ENCODE assay signal across 17 cellular contexts in genomic region chr16:16020291-16020690, GRCh38.
DNase-seq lines count a peak whose midpoint lies in the region; ATAC-seq, FAIRE-seq and TF ChIP-seq lines count a peak whose summit lies in the region.
"Had no signal": no experiment of that assay in that cellular context is flagged by ENCODE, and none has a peak within 500 bp of the region (broad histone marks: within the 10 kb centered on the region; RNA-seq: fewer than 3 reads in every experiment).

No MANE protein-coding gene starts in this region.

- peaks cover 7% of the 10 kb centered on the region for H3K27me3 Mint-ChIP-seq in endothelial cell (ENCODE audit: unreplicated experiment)
- H3K27me3 Mint-ChIP-seq: CD4-positive, alpha-beta T cell had no signal

- H3K4me2 ChIP-seq in HepG2 (ENCODE audit: low read depth, low read length): no peak overlapping the region
- peak overlapping the region; percentile 63 for H3K4me2 ChIP-seq in PC-9

- no peaks in the 10 kb centered on the region for H3K79me2 ChIP-seq in HepG2 (ENCODE audit: insufficient read depth, low read length)
- H3K79me2 ChIP-seq in PC-9 (ENCODE audit: low read depth): peaks cover 86% of the 10 kb centered on the region

- POLR2A ChIA-PET in HepG2 (lab: Yijun Ruan, JAX) (no interaction called here), PC-9 (lab: Charles Lee; ENCODE audit: unreplicated experiment) (interaction anchor here (0.6 kb wide), 2 partner anchors 21 to 22 kb away, joined by 3 to 16 read pairs; no protein-coding TSS in a partner anchor)

- peaks cover 73% of the 10 kb centered on the region for H3F3A ChIP-seq in PC-9 (ENCODE audit: insufficient read depth, low read depth)

- H3K4me1 ChIP-seq in HepG2 (ENCODE audit: insufficient read depth, low read length): peaks cover 31% of the 10 kb centered on the region
- peaks cover 0 to 9% (median 0%) of the 10 kb centered on the region in 4 donors for H3K4me1 ChIP-seq in right lobe of liver
- H3K4me1 ChIP-seq in PC-9 (replicated peaks; ENCODE audit: insufficient read depth): peaks cover 89% of the 10 kb centered on the region

- in situ Hi-C loops in HepG2 (cut with HindIII; ENCODE audit: extremely low pct_ligation_motif_present, low pct_unique_long_range_greater_than_20kb): no loop called here

- peaks cover 10% of the 10 kb centered on the region for H3K36me3 Mint-ChIP-seq in endothelial cell (ENCODE audit: low read depth, unreplicated experiment)

- H3K9me3 ChIP-seq in HepG2 (ENCODE audit: low read length) (no peaks in the 10 kb centered on the region), right lobe of liver (no peaks in the 10 kb centered on the region), PC-9 (ENCODE audit: insufficient read depth, low read depth) (no peaks in the 10 kb centered on the region)

- H3K27me3 ChIP-seq in HepG2 (ENCODE audit: control insufficient read depth in 1 of 2, insufficient read depth in 2 of 2, low read length in 2 of 2): no peaks in the 10 kb centered on the region
- H3K27me3 ChIP-seq in right lobe of liver: no peaks in the 10 kb centered on the region
- no peaks in the 10 kb centered on the region for H3K27me3 ChIP-seq in PC-9 (ENCODE audit: insufficient read depth, low read depth)

- no peak for TF ChIP-seq CTCF in HepG2 (CRISPR knock-in tag; IDR thresholded peaks at IDR 0.05)
- no peak for TF ChIP-seq CTCF in right lobe of liver (IDR thresholded peaks at IDR 0.05)
- TF ChIP-seq CTCF in PC-9 (conservative IDR thresholded peaks at IDR 0.05): no peak
- TF ChIP-seq CTCF in endothelial cell (IDR thresholded peaks at IDR 0.05; ENCODE audit: unreplicated experiment): no peak

- H3K9ac ChIP-seq in HepG2 (ENCODE audit: insufficient read depth, low read depth, low read length): no peak overlapping the region

- no peaks in the 10 kb centered on the region for H3K9me3 Mint-ChIP-seq in endothelial cell (ENCODE audit: unreplicated experiment)
- H3K9me3 Mint-ChIP-seq: CD4-positive, alpha-beta T cell had no signal

- H3K27ac ChIP-seq in HepG2 (ENCODE audit: extremely low read length, insufficient read depth, low read length) (no peak overlapping the region), right lobe of liver (no peak overlapping the region), PC-9 (peak overlapping the region; percentile 81)

- peak overlapping the region; percentile 44 for H3K4me3 Mint-ChIP-seq in endothelial cell (ENCODE audit: unreplicated experiment)
- H3K4me3 Mint-ChIP-seq: CD4-positive, alpha-beta T cell had no signal

- no peak overlapping the region for H3K27ac Mint-ChIP-seq in endothelial cell (ENCODE audit: unreplicated experiment)
- H3K27ac Mint-ChIP-seq: CD4-positive, alpha-beta T cell had no signal

- H2AFZ ChIP-seq in HepG2 (ENCODE audit: low read length): no peak overlapping the region
- no peak overlapping the region for H2AFZ ChIP-seq in PC-9

- no peak for TF ChIP-seq POLR2A in HepG2 (IDR thresholded peaks at IDR 0.05; ENCODE audit: insufficient read depth in 1 of 2, low read depth in 2 of 2, low read length in 2 of 2)
- no peak for TF ChIP-seq POLR2A in right lobe of liver (IDR thresholded peaks at IDR 0.05)

- intact Hi-C loops in HepG2 (cut with micrococcal nuclease; ENCODE audit: unreplicated experiment): no loop called here
- intact Hi-C loops in right lobe of liver (cut with DNase I): no loop called here
- intact Hi-C loops in PC-9 (cut with micrococcal nuclease; ENCODE audit: unreplicated experiment): loop anchor here (5.0 kb wide), 1 partner anchor 73 kb away; the partner anchor contains the start of gene ABCC1

- TF ChIP-seq RAD21 in HepG2 (CRISPR knock-in tag; IDR thresholded peaks at IDR 0.05): no peak

- 100% methylated on average over 3 of the region's 3 CpGs for WGBS in HepG2 (ENCODE audit: low lambda C conversion rate)
- 83% methylated on average over 1 of the region's 3 CpGs for WGBS in right lobe of liver (ENCODE audit: insufficient coverage, low coverage, low lambda C conversion rate, missing lambda C conversion rate)

- no TSS peak for BruUV-seq in HepG2 (replicated peaks; lab: Mats Ljungman, UMichigan)
- no TSS peak for BruUV-seq in PC-9 (replicated peaks; lab: Mats Ljungman, UMichigan)

- H4K20me1 ChIP-seq in HepG2 (ENCODE audit: insufficient read depth, low read length) (peaks cover 3% of the 10 kb centered on the region; the same call in 1 of the 2 replicates), PC-9 (ENCODE audit: insufficient read depth) (no peaks in the 10 kb centered on the region)

- H3K4me3 ChIP-seq in HepG2 (replicated peaks in 1 of 3; ENCODE audit: insufficient read depth in 1 of 3, low read depth in 2 of 3, low read length in 3 of 3): no peak overlapping the region
- H3K4me3 ChIP-seq in right lobe of liver: no peak overlapping the region
- H3K4me3 ChIP-seq in PC-9: no peak overlapping the region

- no peaks in the 10 kb centered on the region for H3K9me2 ChIP-seq in PC-9 (ENCODE audit: insufficient read depth)

- TF ChIP-seq EP300 in HepG2 (IDR thresholded peaks at IDR 0.05; ENCODE audit: low read depth in 2 of 2, low read length in 2 of 2) (no peak), HepG2 (CRISPR knock-in tag; IDR thresholded peaks at IDR 0.05; ENCODE audit: borderline replicate concordance) (no peak)

- no peak for DNase-seq in HepG2 (ENCODE audit: low spot score)
- DNase-seq in right lobe of liver: no peak
- DNase-seq in PC-9: no peak
- DNase-seq in endothelial cell (ENCODE audit: low spot score): no peak
- DNase-seq in occipital lobe (lab: John Stamatoyannopoulos, UW): no peak
- DNase-seq in iPS-NIHi7 (ENCODE audit: extremely low spot score): no peak
- no peak for DNase-seq in NCI-H1436 treated with DMSO at 0.1 percent for 48 hours (lab: John Stamatoyannopoulos, UW)
- DNase-seq: CD4-positive, alpha-beta T cell; DMS79; NCI-H1436; NCI-H2107; NCI-H226; NCI-H526 treated with DMSO at 0.1 percent for 48 hours; NK-92 treated with Interleukin-12 subunit alpha and Interleukin-12 subunit beta, amount 100 ng/mL, for 24 hours; Right ventricle myocardium superior had no signal

- H3K4me1 Mint-ChIP-seq in endothelial cell (ENCODE audit: unreplicated experiment): peaks cover 3% of the 10 kb centered on the region

- ATAC-seq in HepG2: no peak
- no peak for ATAC-seq in right lobe of liver
- no peak for ATAC-seq in HG03135 (IDR thresholded peaks at IDR 0.05; ENCODE audit: unreplicated experiment)

- no peak for FAIRE-seq in HepG2 (lab: Jason Lieb, UNC)
- FAIRE-seq: GM19239 had no signal

- CTCF ChIA-PET in HepG2 (lab: Yijun Ruan, JAX; ENCODE audit: low intra/inter-chr PET ratio, low total read pairs) (no interaction called here), PC-9 (lab: Charles Lee) (no interaction called here)

- peaks cover 27 to 51% of the 10 kb centered on the region in 2 experiments for H3K36me3 ChIP-seq in HepG2 (replicated peaks in 1 of 2; ENCODE audit: control insufficient read depth in 1 of 2, insufficient read depth in 2 of 2, low read length in 2 of 2)
- H3K36me3 ChIP-seq in right lobe of liver: no peaks in the 10 kb centered on the region
- peaks cover 44% of the 10 kb centered on the region for H3K36me3 ChIP-seq in PC-9 (ENCODE audit: low read depth)

TF ChIP-seq in HepG2, 621 proteins besides CTCF, POLR2A, EP300 and RAD21 (continues in another document):
- TF ChIP-seq CHD2 (IDR thresholded peaks at IDR 0.05; ENCODE audit: low read depth, low read length) (no peak), DRAP1 (CRISPR knock-in tag; IDR thresholded peaks at IDR 0.05) (no peak)
- TF ChIP-seq, protein P1, sequence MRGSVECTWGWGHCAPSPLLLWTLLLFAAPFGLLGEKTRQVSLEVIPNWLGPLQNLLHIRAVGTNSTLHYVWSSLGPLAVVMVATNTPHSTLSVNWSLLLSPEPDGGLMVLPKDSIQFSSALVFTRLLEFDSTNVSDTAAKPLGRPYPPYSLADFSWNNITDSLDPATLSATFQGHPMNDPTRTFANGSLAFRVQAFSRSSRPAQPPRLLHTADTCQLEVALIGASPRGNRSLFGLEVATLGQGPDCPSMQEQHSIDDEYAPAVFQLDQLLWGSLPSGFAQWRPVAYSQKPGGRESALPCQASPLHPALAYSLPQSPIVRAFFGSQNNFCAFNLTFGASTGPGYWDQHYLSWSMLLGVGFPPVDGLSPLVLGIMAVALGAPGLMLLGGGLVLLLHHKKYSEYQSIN (CRISPR knock-in tag; IDR thresholded peaks at IDR 0.05; ENCODE audit: borderline replicate concordance): no peak
- TF ChIP-seq, protein P2, sequence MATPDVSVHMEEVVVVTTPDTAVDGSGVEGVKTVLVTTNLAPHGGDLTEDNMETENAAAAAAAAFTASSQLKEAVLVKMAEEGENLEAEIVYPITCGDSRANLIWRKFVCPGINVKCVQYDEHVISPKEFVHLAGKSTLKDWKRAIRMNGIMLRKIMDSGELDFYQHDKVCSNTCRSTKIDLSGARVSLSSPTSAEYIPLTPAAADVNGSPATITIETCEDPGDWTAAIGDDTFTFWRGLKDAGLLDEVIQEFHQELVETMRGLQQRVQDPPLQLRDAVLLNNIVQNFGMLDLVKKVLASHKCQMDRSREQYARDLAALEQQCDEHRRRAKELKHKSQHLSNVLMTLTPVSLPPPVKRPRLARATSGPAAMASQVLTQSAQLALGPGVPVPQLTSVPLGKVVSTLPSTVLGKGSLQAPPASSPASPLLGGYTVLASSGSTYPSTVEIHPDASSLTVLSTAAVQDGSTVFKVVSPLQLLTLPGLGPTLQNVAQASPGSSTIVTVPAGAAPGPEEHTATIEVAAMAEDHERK (CRISPR knock-in tag; IDR thresholded peaks at IDR 0.05; ENCODE audit: low read depth): no peak
